21 cellular contexts compared by ENCODE assay signal in genomic region chr4:186714006-186714675, GRCh38. TPM values are rescaled to one million over a fixed set of nuclear protein-coding genes. Genes with fewer than 3 reads are reported as not detected.
"Had no signal": no experiment of that assay in that cellular context is flagged by ENCODE, and none has a peak within 500 bp of the region (broad histone marks: within the 10 kb centered on the region; RNA-seq: fewer than 3 reads in every experiment).

No MANE protein-coding gene starts in this region.

- ATAC-seq: activated CD4-positive, CD25-positive, alpha-beta regulatory T cell treated with anti-CD3 and anti-CD28 coated beads, Interleukin-2, amount 50 U/mL, for 24 hours; activated CD8-positive, alpha-beta T cell treated with anti-CD3 and anti-CD28 coated beads, Interleukin-2, amount 10 ng/mL, durations not matched to agents 7 days and 5 days; sciatic nerve; stimulated activated memory B cell treated with anti-CD40 and anti-IgM and Interleukin-4, amounts not matched to agents 10 μg/mL and 1 μg/mL and 100 μg/mL, for 72 hours; upper lobe of right lung had no signal

- H3K27me3 ChIP-seq: breast epithelium, esophagus muscularis mucosa, upper lobe of right lung had no signal

- H3K36me3 ChIP-seq: breast epithelium, thoracic aorta, upper lobe of right lung had no signal

- H3K36me3 Mint-ChIP-seq: stimulated activated memory B cell treated with anti-CD40 and anti-IgM and Interleukin-4, amounts not matched to agents 10 μg/mL and 1 μg/mL and 100 μg/mL, for 72 hours had no signal

- H3K27me3 Mint-ChIP-seq: activated CD4-positive, alpha-beta T cell treated with anti-CD3 and anti-CD28 coated beads, Interleukin-2, amount 10 ng/mL, durations not matched to agents 7 days and 5 days; activated T-cell treated with anti-CD3 and anti-CD28 coated beads, Interleukin-2, amount 50 U/mL, for 24 hours; stimulated activated memory B cell treated with anti-CD40 and anti-IgM and Interleukin-4, amounts not matched to agents 10 μg/mL and 1 μg/mL and 100 μg/mL, for 72 hours had no signal

- DNase-seq: activated CD4-positive, alpha-beta T cell treated with anti-CD3 and anti-CD28 coated beads, Interleukin-2, amount 10 ng/mL, durations not matched to agents 7 days and 5 days; activated CD8-positive, alpha-beta T cell treated with anti-CD3 and anti-CD28 coated beads, Interleukin-2, amount 10 ng/mL, durations not matched to agents 7 days and 5 days; activated naive CD4-positive, alpha-beta T cell treated with anti-CD3 and anti-CD28 coated beads for 36 hours; activated T-cell treated with anti-CD3 and anti-CD28 coated beads, Interleukin-2, amount 50 U/mL, for 24 hours; anterior cingulate cortex; dermis blood vessel endothelial cell; effector memory CD4-positive, alpha-beta T cell; hippocampal formation; left cardiac atrium; lower lobe of right lung; stimulated activated CD4-positive, alpha-beta T cell treated with anti-CD3 and anti-CD28 coated beads, Interleukin-4, amount 100 ng/mL, for 4 hours; upper lobe of right lung had no signal

- H3K4me2 ChIP-seq: smooth muscle cell had no signal

- H3K4me3 Mint-ChIP-seq: activated CD4-positive, alpha-beta T cell treated with anti-CD3 and anti-CD28 coated beads, Interleukin-2, amount 10 ng/mL, durations not matched to agents 7 days and 5 days; activated CD8-positive, alpha-beta T cell treated with anti-CD3 and anti-CD28 coated beads, Interleukin-2, amount 10 ng/mL, durations not matched to agents 7 days and 5 days; activated naive CD4-positive, alpha-beta T cell treated with anti-CD3 and anti-CD28 coated beads for 36 hours; activated T-cell treated with anti-CD3 and anti-CD28 coated beads, Interleukin-2, amount 50 U/mL, for 24 hours; neural crest cell; stimulated activated memory B cell treated with anti-CD40 and anti-IgM and Interleukin-4, amounts not matched to agents 10 μg/mL and 1 μg/mL and 100 μg/mL, for 72 hours; T-helper 1 cell treated with Interleukin-12 subunit alpha and Interleukin-12 subunit beta and Interleukin-4 antibody, amounts not matched to agents 30 μg/mL and 1 μg/mL, for 36 hours had no signal

- H3K27ac Mint-ChIP-seq: activated CD4-positive, alpha-beta T cell treated with anti-CD3 and anti-CD28 coated beads, Interleukin-2, amount 10 ng/mL, durations not matched to agents 7 days and 5 days; activated CD8-positive, alpha-beta T cell treated with anti-CD3 and anti-CD28 coated beads, Interleukin-2, amount 10 ng/mL, durations not matched to agents 7 days and 5 days; activated naive CD4-positive, alpha-beta T cell treated with anti-CD3 and anti-CD28 coated beads for 36 hours; activated T-cell treated with anti-CD3 and anti-CD28 coated beads, Interleukin-2, amount 50 U/mL, for 24 hours; stimulated activated memory B cell treated with anti-CD40 and anti-IgM and Interleukin-4, amounts not matched to agents 10 μg/mL and 1 μg/mL and 100 μg/mL, for 72 hours; T-helper 1 cell treated with Interleukin-12 subunit alpha and Interleukin-12 subunit beta and Interleukin-4 antibody, amounts not matched to agents 30 μg/mL and 1 μg/mL, for 36 hours had no signal

- H3K4me1 ChIP-seq: breast epithelium, lower lobe of right lung, upper lobe of right lung had no signal

- H3K4me3 ChIP-seq: breast epithelium, esophagus muscularis mucosa, lower lobe of right lung, smooth muscle cell, thoracic aorta, upper lobe of right lung had no signal

- H3K27ac ChIP-seq: breast epithelium, esophagus muscularis mucosa, lower lobe of right lung, thoracic aorta, upper lobe of right lung had no signal

- H3K4me1 Mint-ChIP-seq: activated CD4-positive, alpha-beta T cell treated with anti-CD3 and anti-CD28 coated beads, Interleukin-2, amount 10 ng/mL, durations not matched to agents 7 days and 5 days; stimulated activated memory B cell treated with anti-CD40 and anti-IgM and Interleukin-4, amounts not matched to agents 10 μg/mL and 1 μg/mL and 100 μg/mL, for 72 hours had no signal

- H3K9me3 ChIP-seq: breast epithelium, esophagus muscularis mucosa, lower lobe of right lung, thoracic aorta, upper lobe of right lung had no signal

RNA-seq across cellular contexts. Expression of gene FAT1, which starts 9.5 kb away (rescaled TPM):
- total RNA-seq: activated CD8-positive, alpha-beta T cell treated with anti-CD3 and anti-CD28 coated beads, Interleukin-2, amount 10 ng/mL, durations not matched to agents 7 days and 5 days had no signal
